In genomic region chr2:180125245-180125962, GRCh38 we compare ENCODE assay signal across 8 cellular contexts.
A peak's percentile ranks its signal among the peaks of the same experiment; 100 is the strongest.
DNase-seq lines count a peak whose midpoint lies in the region; ATAC-seq, FAIRE-seq and TF ChIP-seq lines count a peak whose summit lies in the region.

No MANE protein-coding gene starts in this region.

- peak overlapping the region; percentile 52 for H3K4me3 ChIP-seq in SK-N-MC

- no peaks in the 10 kb centered on the region for H3K36me3 Mint-ChIP-seq in HFFc6 (ENCODE audit: low read depth)

- no peaks in the 10 kb centered on the region; the same call in 1 of the 2 replicates for H3K9me3 ChIP-seq in SK-N-MC (ENCODE audit: low read depth, low read length)

- TF ChIP-seq CTCF in GM10248 (IDR thresholded peaks at IDR 0.05; ENCODE audit: control extremely low read depth, extremely low read depth, low read depth, missing control alignments) (peak; percentile 53), HFFc6 (IDR thresholded peaks at IDR 0.05) (peak; percentile 83)

- intact Hi-C loops in left ventricle myocardium superior (cut with micrococcal nuclease) = loop anchor here (10.0 kb wide), 1 partner anchor 929 kb away; no protein-coding TSS in a partner anchor

- ATAC-seq in left ventricle myocardium superior = peak; percentile 94

- H3K4me1 Mint-ChIP-seq in HFFc6 (ENCODE audit: low read depth) = peaks cover 58% of the 10 kb centered on the region

- no peak for TF ChIP-seq POLR2A in GM12892 (IDR thresholded peaks at IDR 0.05; ENCODE audit: low read depth, low read length)

- peak overlapping the region; percentile 61 for H3K27ac Mint-ChIP-seq in HFFc6

- peak overlapping the region; percentile 53 for H3K4me3 Mint-ChIP-seq in HFFc6

- H3K9ac ChIP-seq in SK-N-MC (ENCODE audit: insufficient read length) = no peak overlapping the region

- CTCF ChIA-PET in GM10248 (lab: Yijun Ruan, JAX) = interaction anchor here (0.6 to 5.8 kb wide), 18 partner anchors 10 to 1953 kb away, joined by 3 to 86 read pairs (median 4); partner anchors contain the start of gene UBE2E3

- H3K27ac ChIP-seq in SK-N-MC = no peak overlapping the region; the same call in 1 of the 2 replicates

- peak; percentile 28 for DNase-seq in GM10248 (ENCODE audit: extremely low spot score)
- DNase-seq in HFFc6 = peak; percentile 96
- peak; percentile 79 for DNase-seq in NCI-H1092 treated with DMSO at 0.1 percent for 48 hours (lab: John Stamatoyannopoulos, UW)
- DNase-seq in SK-N-MC (ENCODE audit: low read depth, low spot score) = peak; percentile 88
- peak; percentile 96 for DNase-seq in amniotic epithelial cell (ENCODE audit: low read depth)
- peak; percentile 41 for DNase-seq in left ventricle myocardium superior
- peak; percentile 51 for DNase-seq in pulmonary artery endothelial cell (ENCODE audit: low read depth, low spot score)
- no peak for DNase-seq in GM12892 (ENCODE audit: insufficient read length)

- no peaks in the 10 kb centered on the region for H3K36me3 ChIP-seq in SK-N-MC (ENCODE audit: insufficient read depth, low read length)

- POLR2A ChIA-PET in GM10248 (lab: Yijun Ruan, JAX) = interaction anchor here (0.6 kb wide), 1 partner anchor 1183 kb away, joined by 6 read pairs; no protein-coding TSS in a partner anchor

- no peak for FAIRE-seq in GM12892 (lab: Jason Lieb, UNC)

- H3K27me3 Mint-ChIP-seq in HFFc6 (ENCODE audit: insufficient read depth) = no peaks in the 10 kb centered on the region

- no peaks in the 10 kb centered on the region for H3K9me3 Mint-ChIP-seq in HFFc6
